8 cellular contexts compared by ENCODE assay signal in genomic region chr10:96043157-96043894, GRCh38. TPM values are rescaled to one million over a fixed set of nuclear protein-coding genes. Genes with fewer than 3 reads are reported as not detected.
DNase-seq lines count a peak whose midpoint lies in the region; ATAC-seq and TF ChIP-seq lines count a peak whose summit lies in the region.

CCNJ (plus strand) TSS chr10:96043583; CDS start chr10:96044394, 811 bp downstream.

- DNase-seq in DMS79 treated with DMSO at 0.1 percent for 48 hours (lab: John Stamatoyannopoulos, UW) (peak; percentile 29), RPMI7951 (ENCODE audit: low read depth) (peak; percentile 87), fibroblast of the aortic adventitia (ENCODE audit: low read depth) (peak; percentile 85)
- peak; percentile 89 for DNase-seq in natural killer cell treated with Interleukin-12 subunit alpha and Interleukin-12 subunit beta and Interleukin-15 and Interleukin-18, amount 100 ng/mL, for 72 hours (ENCODE audit: low spot score)
- peak; percentile 68 to 85 (median 78) for DNase-seq in stimulated activated naive CD4-positive, alpha-beta T cell (lab: John Stamatoyannopoulos, UW)

- no peak for TF ChIP-seq RAD21 in Ishikawa (IDR thresholded peaks at IDR 0.05; ENCODE audit: low read depth)

- peaks cover 21% of the 10 kb centered on the region for H3K4me1 Mint-ChIP-seq in activated T-helper 17 cell treated with anti-CD3 and anti-CD28 coated beads, Interleukin-2, amount 50 U/mL, for 72 hours
- peaks cover 36 to 39% of the 10 kb centered on the region in 2 donors for H3K4me1 Mint-ChIP-seq in natural killer cell treated with Interleukin-12 subunit alpha and Interleukin-12 subunit beta and Interleukin-15 and Interleukin-18, amount 100 ng/mL, for 72 hours (ENCODE audit: low read depth in 2 of 2)

- TF ChIP-seq EP300 in Ishikawa (IDR thresholded peaks at IDR 0.05; ENCODE audit: borderline replicate concordance), result no peak; the same call in 1 of the 2 replicates

- no peaks in the 10 kb centered on the region for H3K9me3 Mint-ChIP-seq in activated T-helper 17 cell treated with anti-CD3 and anti-CD28 coated beads, Interleukin-2, amount 50 U/mL, for 72 hours
- H3K9me3 Mint-ChIP-seq in natural killer cell treated with Interleukin-12 subunit alpha and Interleukin-12 subunit beta and Interleukin-15 and Interleukin-18, amount 100 ng/mL, for 72 hours, result no peaks in the 10 kb centered on the region

- H3K27ac Mint-ChIP-seq in activated T-helper 17 cell treated with anti-CD3 and anti-CD28 coated beads, Interleukin-2, amount 50 U/mL, for 72 hours, result peak within 1 kb of the TSS; percentile 86
- peak within 1 kb of the TSS; percentile 81 to 93 for H3K27ac Mint-ChIP-seq in natural killer cell treated with Interleukin-12 subunit alpha and Interleukin-12 subunit beta and Interleukin-15 and Interleukin-18, amount 100 ng/mL, for 72 hours

- TF ChIP-seq CTCF in fibroblast of the aortic adventitia (IDR thresholded peaks at IDR 0.05; ENCODE audit: insufficient read depth, low read length), result no peak

- H3K4me3 Mint-ChIP-seq in activated T-helper 17 cell treated with anti-CD3 and anti-CD28 coated beads, Interleukin-2, amount 50 U/mL, for 72 hours, result peak within 1 kb of the TSS; percentile 85
- peak within 1 kb of the TSS; percentile 85 for H3K4me3 Mint-ChIP-seq in natural killer cell treated with Interleukin-12 subunit alpha and Interleukin-12 subunit beta and Interleukin-15 and Interleukin-18, amount 100 ng/mL, for 72 hours

- ATAC-seq in GM21619 (IDR thresholded peaks at IDR 0.05; ENCODE audit: unreplicated experiment), result peak; percentile 85
- ATAC-seq in activated T-helper 17 cell treated with anti-CD3 and anti-CD28 coated beads, Interleukin-2, amount 50 U/mL, for 72 hours (replicated peaks), result peak; percentile 92
- ATAC-seq in natural killer cell treated with Interleukin-12 subunit alpha and Interleukin-12 subunit beta and Interleukin-15 and Interleukin-18, amount 100 ng/mL, for 72 hours, result peak; percentile 94 to 96

- H3K4me3 ChIP-seq in fibroblast of the aortic adventitia (ENCODE audit: low read depth, low read length), result peak within 1 kb of the TSS; percentile 80

- H3K36me3 Mint-ChIP-seq in activated T-helper 17 cell treated with anti-CD3 and anti-CD28 coated beads, Interleukin-2, amount 50 U/mL, for 72 hours (ENCODE audit: low read depth), result peaks cover 34% of the 10 kb centered on the region
- peaks cover 21% of the 10 kb centered on the region for H3K36me3 Mint-ChIP-seq in natural killer cell treated with Interleukin-12 subunit alpha and Interleukin-12 subunit beta and Interleukin-15 and Interleukin-18, amount 100 ng/mL, for 72 hours

- no peaks in the 10 kb centered on the region for H3K27me3 Mint-ChIP-seq in activated T-helper 17 cell treated with anti-CD3 and anti-CD28 coated beads, Interleukin-2, amount 50 U/mL, for 72 hours
- H3K27me3 Mint-ChIP-seq in natural killer cell treated with Interleukin-12 subunit alpha and Interleukin-12 subunit beta and Interleukin-15 and Interleukin-18, amount 100 ng/mL, for 72 hours, result peaks cover 7 to 9% of the 10 kb centered on the region in 2 donors

TF ChIP-seq in Ishikawa, 13 proteins besides CTCF, POLR2A, EP300 and RAD21:
- peak; percentile 25; the same call in 1 of the 2 replicates for TF ChIP-seq TEAD4 (IDR thresholded peaks at IDR 0.05)
- no peak for TF ChIP-seq EGR1 (IDR thresholded peaks at IDR 0.05)
- no peak for TF ChIP-seq NFIC (IDR thresholded peaks at IDR 0.05)
- TF ChIP-seq YY1 (IDR thresholded peaks at IDR 0.05; ENCODE audit: low read depth), result peak; percentile 80
- peak; percentile 12; the same call in 1 of the 2 replicates for TF ChIP-seq TCF12 (IDR thresholded peaks at IDR 0.05; ENCODE audit: low read depth)
- TF ChIP-seq FOXM1 (IDR thresholded peaks at IDR 0.05; ENCODE audit: borderline replicate concordance, low read depth), result no peak
- TF ChIP-seq ZBTB7A (IDR thresholded peaks at IDR 0.05; ENCODE audit: low read depth), result no peak; the same call in 1 of the 2 replicates
- TF ChIP-seq MAX (IDR thresholded peaks at IDR 0.05), result peak; percentile 99
- TF ChIP-seq CREB1 (IDR thresholded peaks at IDR 0.05; ENCODE audit: low read depth), result no peak
- no peak for TF ChIP-seq CEBPB (IDR thresholded peaks at IDR 0.05)
- TF ChIP-seq, protein P1, sequence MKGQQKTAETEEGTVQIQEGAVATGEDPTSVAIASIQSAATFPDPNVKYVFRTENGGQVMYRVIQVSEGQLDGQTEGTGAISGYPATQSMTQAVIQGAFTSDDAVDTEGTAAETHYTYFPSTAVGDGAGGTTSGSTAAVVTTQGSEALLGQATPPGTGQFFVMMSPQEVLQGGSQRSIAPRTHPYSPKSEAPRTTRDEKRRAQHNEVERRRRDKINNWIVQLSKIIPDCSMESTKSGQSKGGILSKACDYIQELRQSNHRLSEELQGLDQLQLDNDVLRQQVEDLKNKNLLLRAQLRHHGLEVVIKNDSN (IDR thresholded peaks at IDR 0.05), result no peak
- TF ChIP-seq TAF1 (IDR thresholded peaks at IDR 0.05; ENCODE audit: low read depth), result peak; percentile 72; the same call in 1 of the 2 replicates
- 0 out of 2 replicates have a peak, but pooled peaks have one; percentile 12 for TF ChIP-seq REST (IDR thresholded peaks at IDR 0.05; ENCODE audit: low read depth)

RNA-seq across cellular contexts. Expression of gene CCNJ, which starts in this region (rescaled TPM):
- 3.7 and 4.1 TPM in 2 replicates for total RNA-seq in RPMI7951 (2014; rRNA removed; shearing (Covaris generic))
- 1 to 10 TPM; 3.7 to 7.9 TPM for total RNA-seq in activated T-helper 17 cell treated with anti-CD3 and anti-CD28 coated beads, Interleukin-2, amount 50 U/mL, for 72 hours
- 2.6 and 4.5 TPM in 2 replicates for total RNA-seq in fibroblast of the aortic adventitia (ENCODE audit: low replicate concordance)
- 10 to 100 TPM; 12.1 to 14.2 TPM for total RNA-seq in natural killer cell treated with Interleukin-12 subunit alpha and Interleukin-12 subunit beta and Interleukin-15 and Interleukin-18, amount 100 ng/mL, for 72 hours

Comparison
In these comparisons a context has a peak if more than half of its experiments do, and no peak if none do; other contexts are left out.
1. Peak in every context shown above with its lines: DNase-seq, ATAC-seq and H3K4me3 ChIP-seq.
2. DNase-seq: peak in every context shown above with its lines; median percentile 89 in natural killer cell treated with Interleukin-12 subunit alpha and Interleukin-12 subunit beta and Interleukin-15 and Interleukin-18, amount 100 ng/mL, for 72 hours; 87 in RPMI7951; 85 in fibroblast of the aortic adventitia; 78 in stimulated activated naive CD4-positive, alpha-beta T cell; 29 in DMS79 treated with DMSO at 0.1 percent for 48 hours.